23 cellular contexts compared by ENCODE assay signal in genomic region chr1:31757204-31757679, GRCh38. TPM values are rescaled to one million over a fixed set of nuclear protein-coding genes. Genes with fewer than 3 reads are reported as not detected.
A peak's percentile ranks its signal among the peaks of the same experiment; 100 is the strongest.
DNase-seq lines count a peak whose midpoint lies in the region; ATAC-seq, FAIRE-seq and TF ChIP-seq lines count a peak whose summit lies in the region.
"Had no signal": no experiment of that assay in that cellular context is flagged by ENCODE, and none has a peak within 500 bp of the region (broad histone marks: within the 10 kb centered on the region; RNA-seq: fewer than 3 reads in every experiment).

No MANE protein-coding gene starts in this region.

- H3K27me3 ChIP-seq in keratinocyte (ENCODE audit: control insufficient read depth, extremely low read depth, insufficient read depth, low read length) = peaks cover 2% of the 10 kb centered on the region
- H3K27me3 ChIP-seq: dorsolateral prefrontal cortex had no signal

- H4K20me1 ChIP-seq in keratinocyte (ENCODE audit: control insufficient read depth, extremely low read depth, insufficient read depth, low read length) = no peaks in the 10 kb centered on the region

- H3K36me3 ChIP-seq in keratinocyte (ENCODE audit: control insufficient read depth in 2 of 2, extremely low read depth in 1 of 2, insufficient read depth in 2 of 2, low read length in 2 of 2) = no peaks in the 10 kb centered on the region

- H3K79me2 ChIP-seq in keratinocyte (ENCODE audit: control insufficient read depth, insufficient read depth, low read length) = no peaks in the 10 kb centered on the region

- dilution Hi-C loops in keratinocyte (cut with MboI; ENCODE audit: extremely low pct_ligation_motif_present, low sequenced_read_pairs) = no loop called here

- FAIRE-seq in A549 (lab: Jason Lieb, UNC) (no peak), keratinocyte (lab: Jason Lieb, UNC) (no peak)
- FAIRE-seq: GM19239, TTC549 had no signal

- H3K9me1 ChIP-seq in keratinocyte (ENCODE audit: control insufficient read depth, extremely low read depth, insufficient read depth, low read length) = no peaks in the 10 kb centered on the region

- TF ChIP-seq POLR2A in A549 (IDR thresholded peaks at IDR 0.05; ENCODE audit: low read length) = no peak

- TF ChIP-seq RAD21 in A549 (conservative IDR thresholded peaks at IDR 0.05 in 1 of 2, IDR thresholded peaks at IDR 0.05 in 1 of 2) = no peak

- no peak overlapping the region for H2AFZ ChIP-seq in keratinocyte (ENCODE audit: control insufficient read depth, low read length)
- H2AFZ ChIP-seq: hepatocyte had no signal

- no peak overlapping the region for H3K4me3 ChIP-seq in A549
- H3K4me3 ChIP-seq in GM12864 (ENCODE audit: low read depth, low read length) = no peak overlapping the region
- no peak overlapping the region for H3K4me3 ChIP-seq in keratinocyte (ENCODE audit: control insufficient read depth in 2 of 3, extremely low read depth in 1 of 3, insufficient read depth in 2 of 3, low read depth in 1 of 3, low read length in 3 of 3)
- H3K4me3 ChIP-seq: hepatocyte had no signal

- POLR2A ChIA-PET in A549 (lab: Yijun Ruan, JAX) = interaction anchor here (0.9 kb wide), 1 partner anchor 31 kb away, joined by 3 read pairs; no protein-coding TSS in a partner anchor

- H3K9me3 ChIP-seq in A549 (no peaks in the 10 kb centered on the region), keratinocyte (ENCODE audit: control insufficient read depth, low read depth, low read length) (no peaks in the 10 kb centered on the region)

- TF ChIP-seq EP300 in A549 (IDR thresholded peaks at IDR 0.05) = no peak

- H3K4me1 ChIP-seq in A549 = peaks cover 34% of the 10 kb centered on the region
- peaks cover 39% of the 10 kb centered on the region for H3K4me1 ChIP-seq in keratinocyte (ENCODE audit: control insufficient read depth, extremely low read depth, insufficient read depth, low read length)

- 87% methylated on average over 8 of the region's 8 CpGs for WGBS in A549 (ENCODE audit: missing lambda C conversion rate)

- H3K4me2 ChIP-seq in A549 (no peak overlapping the region), keratinocyte (ENCODE audit: control insufficient read depth, extremely low read depth, insufficient read depth, low read depth, low read length) (no peak overlapping the region)
- H3K4me2 ChIP-seq: hepatocyte had no signal

- TF ChIP-seq CTCF in A549 (IDR thresholded peaks at IDR 0.05) (no peak), GM12864 (IDR thresholded peaks at IDR 0.05; ENCODE audit: low read depth, low read length, missing control alignments) (peak; percentile 12), VCaP (conservative IDR thresholded peaks at IDR 0.05) (peak; percentile 23; the same call in 1 of the 2 replicates), keratinocyte (optimal IDR thresholded peaks at IDR 0.05 in 1 of 3, IDR thresholded peaks at IDR 0.05 in 1 of 3, conservative IDR thresholded peaks at IDR 0.05 in 1 of 3; ENCODE audit: extremely low read depth in 1 of 3, insufficient read depth in 2 of 3, low read length in 3 of 3) (peak in 2 of 3 experiments; percentile 9 to 31)

- H3K27ac ChIP-seq in A549 (no peak overlapping the region), VCaP (no peak overlapping the region), keratinocyte (ENCODE audit: control insufficient read depth, insufficient read depth, low read length) (no peak overlapping the region)
- H3K27ac ChIP-seq: hepatocyte had no signal

- DNase-seq in A549 (ENCODE audit: low read depth in 1 of 2, low spot score in 1 of 2) (no peak), GM12864 (ENCODE audit: low read depth) (no peak), keratinocyte (ENCODE audit: low read depth, low spot score) (no peak), kidney tubule cell (ENCODE audit: low spot score) (no peak), HCEC 1CT (no peak)
- DNase-seq: activated naive CD4-positive, alpha-beta T cell treated with Interleukin-2 at 50 U/mL for 16 hours; activated T-cell treated with anti-CD3 and anti-CD28 coated beads, Interleukin-2, amount 50 U/mL, for 48 hours; CD4-positive, alpha-beta T cell; DMS 273 treated with DMSO at 0.1 percent for 48 hours; dorsolateral prefrontal cortex; foreskin melanocyte; GOT3; midbrain; MM.1S; NCI-H345; NCI-H82; Right ventricle myocardium superior had no signal

- no peak overlapping the region for H3K9ac ChIP-seq in keratinocyte (ENCODE audit: control insufficient read depth, extremely low read depth, insufficient read depth, low read length)

- CTCF ChIA-PET in A549 (lab: Yijun Ruan, JAX) = interaction anchor here (1.2 to 14.7 kb wide), 6 partner anchors 11 to 206 kb away, joined by 3 to 242 read pairs (median 4); no protein-coding TSS in a partner anchor

- ATAC-seq in A549 (no peak), GM21576 (IDR thresholded peaks at IDR 0.05; ENCODE audit: unreplicated experiment) (no peak)
- ATAC-seq: natural killer cell treated with Interleukin-12 subunit alpha and Interleukin-12 subunit beta and Interleukin-15 and Interleukin-18, amount 100 ng/mL, for 72 hours had no signal

TF ChIP-seq in A549, 52 proteins besides CTCF, POLR2A, EP300 and RAD21 (continues in another document):
- TF ChIP-seq E2F6 (IDR thresholded peaks at IDR 0.05; ENCODE audit: borderline replicate concordance, low read depth) = no peak
- TF ChIP-seq RARB (CRISPR knock-in tag; IDR thresholded peaks at IDR 0.05) = no peak
- TF ChIP-seq ESRRA (IDR thresholded peaks at IDR 0.05; ENCODE audit: borderline replicate concordance, low read length) = no peak
- no peak for TF ChIP-seq EHMT2 (IDR thresholded peaks at IDR 0.05; ENCODE audit: low read depth)
- TF ChIP-seq KDM1A (IDR thresholded peaks at IDR 0.05; ENCODE audit: low read depth) = 0 out of 2 replicates have a peak, but pooled peaks have one; percentile 61
- TF ChIP-seq RCOR1 (IDR thresholded peaks at IDR 0.05; ENCODE audit: low read depth, low read length) = no peak
- TF ChIP-seq JUNB (IDR thresholded peaks at IDR 0.05) = no peak
- TF ChIP-seq USF2 (IDR thresholded peaks at IDR 0.05) = no peak
- no peak for TF ChIP-seq MYC (IDR thresholded peaks at IDR 0.05; ENCODE audit: borderline replicate concordance, low read length)

RNA-seq across cellular contexts. Expression of gene ADGRB2, which starts 6.9 kb away (rescaled TPM):
- 2.3 and 2.7 TPM in 2 replicates for polyA plus RNA-seq in A549 (2011; rRNA removed)
- 6.5 and 9.5 TPM in 2 replicates for polyA plus RNA-seq in A549 (2012; cell fraction: cytosol; rRNA removed)
- polyA plus RNA-seq in A549 (2012; cell fraction: nucleus; rRNA removed) = 28.3 and 34.0 TPM in 2 replicates
- 6.3 to 7.0 TPM (median 6.6 TPM) in 3 replicates for polyA plus RNA-seq in A549 (2017; fragmentation: RNase III; extraction: RNeasy Plus Mini Kit Qiagen cat#74134 plus additional on column Dnase treatment)
- polyA minus RNA-seq in A549 (2011; rRNA and poly(A)+ RNA removed) = 2.5 and 3.3 TPM in 2 replicates
- 0.68 to 1.6 TPM (median 0.96 TPM) in 3 replicates for polyA plus RNA-seq in keratinocyte
- polyA plus RNA-seq in keratinocyte (2011; ENCODE audit: low read depth) = 1.3 TPM
- 0.29 and 0.51 TPM in 2 replicates for polyA plus RNA-seq in keratinocyte (2011; cell fraction: cytosol; rRNA removed)
- polyA plus RNA-seq in keratinocyte (2011; cell fraction: nucleus; rRNA removed) = 2.4 and 5.0 TPM in 2 replicates
- 1.0 and 1.7 TPM in 2 replicates for polyA plus RNA-seq in keratinocyte (2012; ENCODE audit: low replicate concordance)
- polyA minus RNA-seq in keratinocyte = 0.86 to 2.8 TPM (median 1.7 TPM) in 3 replicates
- polyA minus RNA-seq in keratinocyte (2011; cell fraction: cytosol; rRNA and poly(A)+ RNA removed) = 2.3 TPM
- polyA minus RNA-seq in keratinocyte (2011; cell fraction: nucleus; rRNA and poly(A)+ RNA removed) = 2.3 and 2.8 TPM in 2 replicates

RNA-seq across cellular contexts. Expression of gene COL16A1, which starts 53.4 kb away (rescaled TPM):
- polyA plus RNA-seq in A549 (2011; rRNA removed) = 1.4 and 1.5 TPM in 2 replicates
- 2.4 and 3.5 TPM in 2 replicates for polyA plus RNA-seq in A549 (2012; cell fraction: cytosol; rRNA removed)
- 15.3 and 19.1 TPM in 2 replicates for polyA plus RNA-seq in A549 (2012; cell fraction: nucleus; rRNA removed)
- polyA plus RNA-seq in A549 (2017; fragmentation: RNase III; extraction: RNeasy Plus Mini Kit Qiagen cat#74134 plus additional on column Dnase treatment) = 8.1 to 11.1 TPM (median 10.4 TPM) in 3 replicates
- polyA minus RNA-seq in A549 (2011; rRNA and poly(A)+ RNA removed) = 0.95 and 1.4 TPM in 2 replicates
- 31.2 to 75.5 TPM (median 43.4 TPM) in 3 replicates for polyA plus RNA-seq in keratinocyte
- polyA plus RNA-seq in keratinocyte (2011; ENCODE audit: low read depth) = 39.2 TPM
- polyA plus RNA-seq in keratinocyte (2011; cell fraction: cytosol; rRNA removed) = 5.4 and 11.0 TPM in 2 replicates
- polyA plus RNA-seq in keratinocyte (2011; cell fraction: nucleus; rRNA removed) = 155 and 217 TPM in 2 replicates
- 49.0 and 79.2 TPM in 2 replicates for polyA plus RNA-seq in keratinocyte (2012; ENCODE audit: low replicate concordance)
- 55.1 to 84.1 TPM (median 79.1 TPM) in 3 replicates for polyA minus RNA-seq in keratinocyte
- polyA minus RNA-seq in keratinocyte (2011; cell fraction: cytosol; rRNA and poly(A)+ RNA removed) = 33.4 TPM
- polyA minus RNA-seq in keratinocyte (2011; cell fraction: nucleus; rRNA and poly(A)+ RNA removed) = 157 and 192 TPM in 2 replicates

RNA-seq across cellular contexts. Expression of gene SPOCD1, which starts 58.6 kb away (rescaled TPM):
- 0.98 and 1.2 TPM in 2 replicates for polyA plus RNA-seq in A549 (2011; rRNA removed)
- 1.2 and 2.4 TPM in 2 replicates for polyA plus RNA-seq in A549 (2012; cell fraction: cytosol; rRNA removed)
- 5.9 and 7.2 TPM in 2 replicates for polyA plus RNA-seq in A549 (2012; cell fraction: nucleus; rRNA removed)
- polyA plus RNA-seq in A549 (2017; fragmentation: RNase III; extraction: RNeasy Plus Mini Kit Qiagen cat#74134 plus additional on column Dnase treatment) = 4.8 to 6.4 TPM (median 5.5 TPM) in 3 replicates
- 1.7 and 1.8 TPM in 2 replicates for polyA minus RNA-seq in A549 (2011; rRNA and poly(A)+ RNA removed)
- 3.3 to 12.0 TPM (median 4.7 TPM) in 3 replicates for polyA plus RNA-seq in keratinocyte
- polyA plus RNA-seq in keratinocyte (2011; ENCODE audit: low read depth) = 0.15 TPM
- polyA plus RNA-seq in keratinocyte (2011; cell fraction: cytosol; rRNA removed) = 3.0 and 4.7 TPM in 2 replicates
- polyA plus RNA-seq in keratinocyte (2011; cell fraction: nucleus; rRNA removed) = 14.8 and 23.8 TPM in 2 replicates
- polyA plus RNA-seq in keratinocyte (2012; ENCODE audit: low replicate concordance) = 3.0 TPM in 1 of 2 replicates, not detected in the other
- polyA minus RNA-seq in keratinocyte = 2.8 to 8.5 TPM (median 4.5 TPM) in 3 replicates
- polyA minus RNA-seq in keratinocyte (2011; cell fraction: cytosol; rRNA and poly(A)+ RNA removed) = 7.5 TPM
- polyA minus RNA-seq in keratinocyte (2011; cell fraction: nucleus; rRNA and poly(A)+ RNA removed) = 3.3 and 6.2 TPM in 2 replicates
